11 cellular contexts compared by ENCODE assay signal in genomic region chr13:30409911-30410704, GRCh38. TPM values are rescaled to one million over a fixed set of nuclear protein-coding genes. Genes with fewer than 3 reads are reported as not detected.
DNase-seq lines count a peak whose midpoint lies in the region; ATAC-seq and TF ChIP-seq lines count a peak whose summit lies in the region.
"Had no signal": no experiment of that assay in that cellular context is flagged by ENCODE, and none has a peak within 500 bp of the region (broad histone marks: within the 10 kb centered on the region; RNA-seq: fewer than 3 reads in every experiment).

No MANE protein-coding gene starts in this region.

- no peaks in the 10 kb centered on the region for H3K27me3 Mint-ChIP-seq in Calu3 (ENCODE audit: unreplicated experiment)

- no TSS peak for BruUV-seq in Calu3 (replicated peaks; lab: Mats Ljungman, UMichigan)

- H3K4me1 Mint-ChIP-seq in Calu3 (ENCODE audit: low read depth, unreplicated experiment), result no peaks in the 10 kb centered on the region

- H3K9ac ChIP-seq in skeletal muscle satellite cell (ENCODE audit: low read depth, low read length) (no peak overlapping the region), colonic mucosa (ENCODE audit: low read depth in 2 of 2, low read length in 2 of 2) (no peak overlapping the region)

- H3K4me3 ChIP-seq in ascending aorta (no peak overlapping the region), skeletal muscle satellite cell (ENCODE audit: low read length) (no peak overlapping the region), colonic mucosa (no peak overlapping the region)

- H3K9me3 ChIP-seq in ascending aorta, result no peaks in the 10 kb centered on the region
- no peaks in the 10 kb centered on the region for H3K9me3 ChIP-seq in skeletal muscle satellite cell (replicated peaks; ENCODE audit: low read length)
- H3K9me3 ChIP-seq in colonic mucosa, result no peaks in the 10 kb centered on the region

- in situ Hi-C loops in G401 (cut with HindIII; ENCODE audit: low sequenced_read_pairs), result no loop called here

- CTCF ChIA-PET in Calu3 (lab: Charles Lee), result interaction anchor here (0.6 kb wide), 1 partner anchor 294 kb away, joined by 7 read pairs; no protein-coding TSS in a partner anchor

- H3K27me3 ChIP-seq in ascending aorta, result no peaks in the 10 kb centered on the region
- no peaks in the 10 kb centered on the region for H3K27me3 ChIP-seq in skeletal muscle satellite cell (ENCODE audit: control insufficient read depth, insufficient read depth, low read length)
- H3K27me3 ChIP-seq in colonic mucosa, result no peaks in the 10 kb centered on the region

- H3K9me3 Mint-ChIP-seq in Calu3 (ENCODE audit: low read depth, unreplicated experiment), result no peaks in the 10 kb centered on the region

- DNase-seq in G401 (ENCODE audit: low spot score) (peak; percentile 19), ascending aorta (ENCODE audit: low spot score in 2 of 2) (peak in 1 of 2 donors; percentile 80), left cardiac atrium (no peak), Calu3 (no peak), colonic mucosa (no peak), NCI-H446 (lab: John Stamatoyannopoulos, UW) (no peak)
- DNase-seq: GF-D8, NCI-H1694 treated with DMSO at 0.1 percent for 48 hours had no signal

- intact Hi-C loops in ascending aorta (cut with DNase I) (loop anchor here (2.0 to 10.0 kb wide), 4 partner anchors 265 to 632 kb away; partner anchors contain the start of gene MEDAG), left cardiac atrium (cut with DNase I) (loop anchor here in 1 of 2 donors (5.0 kb wide), 1 partner anchor 52 kb away; no protein-coding TSS in a partner anchor), Calu3 (cut with micrococcal nuclease; ENCODE audit: unreplicated experiment) (no loop called here), colonic mucosa (cut with DNase I) (no loop called here)

- TF ChIP-seq CTCF in ascending aorta (IDR thresholded peaks at IDR 0.05) (no peak), Calu3 (IDR thresholded peaks at IDR 0.05; ENCODE audit: unreplicated experiment) (no peak), colonic mucosa (IDR thresholded peaks at IDR 0.05) (no peak)

- ATAC-seq in left cardiac atrium (peak; percentile 21 to 72), HG03521 (IDR thresholded peaks at IDR 0.05; ENCODE audit: unreplicated experiment) (no peak)

- H3K4me2 ChIP-seq in skeletal muscle satellite cell (ENCODE audit: low read length), result peak overlapping the region; percentile 2

- no peaks in the 10 kb centered on the region for H3K36me3 ChIP-seq in ascending aorta
- no peaks in the 10 kb centered on the region for H3K36me3 ChIP-seq in skeletal muscle satellite cell (ENCODE audit: insufficient read depth, low read length)
- no peaks in the 10 kb centered on the region for H3K36me3 ChIP-seq in colonic mucosa

- H3K4me1 ChIP-seq in ascending aorta (peaks cover 5 to 21% of the 10 kb centered on the region in 2 donors), skeletal muscle satellite cell (ENCODE audit: control insufficient read depth, insufficient read depth, low read length) (peaks cover 24% of the 10 kb centered on the region), colonic mucosa (peaks cover 3% of the 10 kb centered on the region)

- H3K4me3 Mint-ChIP-seq in Calu3 (ENCODE audit: low read depth, unreplicated experiment), result no peak overlapping the region

- H3K27ac Mint-ChIP-seq in Calu3 (ENCODE audit: unreplicated experiment), result no peak overlapping the region

- H3K27ac ChIP-seq in ascending aorta (peak overlapping the region; percentile 95 to 96), colonic mucosa (no peak overlapping the region)

- peaks cover 3% of the 10 kb centered on the region for H3K36me3 Mint-ChIP-seq in Calu3 (ENCODE audit: insufficient read depth, unreplicated experiment)

RNA-seq across cellular contexts. Expression of gene UBE2L5, which starts 12.2 kb away (rescaled TPM):
- not detected in 2 replicates for total RNA-seq in G401 (2014; rRNA removed; shearing (Covaris generic))
- total RNA-seq in ascending aorta (not detected), left cardiac atrium (not detected), Calu3 (2022) (not detected in 2 replicates), colonic mucosa (not detected)
- not detected in 2 replicates for total RNA-seq in skeletal muscle satellite cell (2012; rRNA removed)
- total RNA-seq: T-helper 2 cell treated with Interferon-gamma antibody and Interleukin-4, amounts not matched to agents 100 ng/mL and 5 ng/mL, for 36 hours had no signal

RNA-seq across cellular contexts. Expression of gene HMGB1, which starts 55.6 kb away (rescaled TPM):
- 652 and 894 TPM in 2 replicates for total RNA-seq in G401 (2014; rRNA removed; shearing (Covaris generic))
- total RNA-seq in ascending aorta (135 TPM), left cardiac atrium (100 to 1,000 TPM; 168 to 184 TPM), Calu3 (2022) (344 and 410 TPM in 2 replicates), colonic mucosa (100 to 1,000 TPM; 277 to 445 TPM)
- 111 and 136 TPM in 2 replicates for total RNA-seq in skeletal muscle satellite cell (2012; rRNA removed)
